In the genomic region with DNA sequence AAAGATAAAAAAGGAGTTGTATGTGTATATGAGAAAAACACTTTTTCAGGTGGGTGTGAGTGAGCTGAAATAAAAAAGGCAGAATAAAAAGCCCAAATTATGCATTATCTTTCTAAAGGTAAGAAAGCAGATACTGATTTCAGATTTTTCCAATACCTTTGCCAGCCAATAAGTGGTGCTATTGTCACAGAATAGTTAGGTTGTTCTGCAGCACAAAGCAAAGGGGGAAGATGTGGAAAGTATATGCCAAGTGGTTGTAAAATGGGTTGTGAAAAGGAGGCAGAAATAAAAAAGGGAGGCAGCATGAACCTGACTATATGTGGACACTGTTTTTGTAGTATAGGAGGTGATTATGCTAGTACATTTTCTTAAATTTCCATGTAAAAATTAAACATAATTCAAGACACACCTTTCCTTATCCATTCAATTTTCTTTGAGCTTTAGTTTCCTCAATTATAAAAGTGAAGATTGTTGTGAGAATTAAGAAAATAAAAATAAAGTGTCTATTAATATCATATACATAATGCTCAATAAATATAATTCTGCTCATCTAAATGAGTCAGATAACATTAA, we compare ENCODE assay signal across 8 cellular contexts.
A peak's percentile ranks its signal among the peaks of the same experiment; 100 is the strongest.
DNase-seq lines count a peak whose midpoint lies in the region; ATAC-seq, FAIRE-seq and TF ChIP-seq lines count a peak whose summit lies in the region.

No MANE protein-coding gene starts in this region.

- ATAC-seq in A549 (peak; percentile 39 to 71; a peak in 3 of 6 replicates), HG03097 (IDR thresholded peaks at IDR 0.05; ENCODE audit: low FRiP score, unreplicated experiment) (no peak)

- no peak overlapping the region for H2AK5ac ChIP-seq in neuronal stem cell (ENCODE audit: low read depth, low read length)

- H2BK120ac ChIP-seq in neuronal stem cell (ENCODE audit: low read depth, low read length): no peak overlapping the region

- H4K91ac ChIP-seq in neuronal stem cell (ENCODE audit: low read depth, low read length, poor library complexity): no peak overlapping the region

- H3K23ac ChIP-seq in neuronal stem cell (ENCODE audit: low read depth, low read length, poor library complexity): no peak overlapping the region

- H4K8ac ChIP-seq in neuronal stem cell (ENCODE audit: low read depth, low read length): no peak overlapping the region

- H3K9me3 ChIP-seq in A549: no peaks in the 10 kb centered on the region
- no peaks in the 10 kb centered on the region for H3K9me3 ChIP-seq in neuronal stem cell (replicated peaks in 1 of 2; ENCODE audit: control insufficient read depth in 2 of 2, insufficient read depth in 1 of 2, low read depth in 1 of 2, low read length in 2 of 2)

- H3K4me2 ChIP-seq in A549 (no peak overlapping the region), neuronal stem cell (ENCODE audit: insufficient read depth, low read length, poor library complexity, severe bottlenecking) (no peak overlapping the region)

- no peak overlapping the region for H3K4ac ChIP-seq in neuronal stem cell (ENCODE audit: low read length)

- peak; percentile 16 to 62 for DNase-seq in A549 (ENCODE audit: low read depth in 1 of 2, low spot score in 1 of 2)
- peak; percentile 50 for DNase-seq in GM12865 (ENCODE audit: low read depth)
- peak; percentile 46 for DNase-seq in RPMI7951 (ENCODE audit: low read depth)
- peak; percentile 63 for DNase-seq in epithelial cell of esophagus (ENCODE audit: low read depth)
- DNase-seq in neuronal stem cell (ENCODE audit: low spot score): peak; percentile 42
- DNase-seq in activated CD4-positive, CD25-positive, alpha-beta regulatory T cell treated with anti-CD3 and anti-CD28 coated beads, Interleukin-2, amount 50 U/mL, for 72 hours: no peak

- no peak overlapping the region for H2BK12ac ChIP-seq in neuronal stem cell (ENCODE audit: low read length)

- H2BK15ac ChIP-seq in neuronal stem cell (ENCODE audit: low read length): no peak overlapping the region

- no peak overlapping the region for H3K9ac ChIP-seq in neuronal stem cell (ENCODE audit: low read depth, low read length, poor library complexity)

- H3K4me3 ChIP-seq in A549: no peak overlapping the region
- no peak overlapping the region for H3K4me3 ChIP-seq in GM12865 (ENCODE audit: low read depth, low read length)
- no peak overlapping the region for H3K4me3 ChIP-seq in epithelial cell of esophagus (ENCODE audit: low read length)
- H3K4me3 ChIP-seq in neuronal stem cell (ENCODE audit: low read length in 2 of 2): no peak overlapping the region

- H3K79me1 ChIP-seq in neuronal stem cell (ENCODE audit: low read depth, low read length): no peaks in the 10 kb centered on the region

- FAIRE-seq in A549 (lab: Jason Lieb, UNC): peak; percentile 43

- H3K14ac ChIP-seq in neuronal stem cell (ENCODE audit: low read length): no peak overlapping the region

- TF ChIP-seq EP300 in A549 (IDR thresholded peaks at IDR 0.05): no peak

- POLR2A ChIA-PET in A549 (lab: Yijun Ruan, JAX): no interaction called here

- TF ChIP-seq RAD21 in A549 (conservative IDR thresholded peaks at IDR 0.05 in 1 of 2, IDR thresholded peaks at IDR 0.05 in 1 of 2): peak; percentile 72 to 86

- no peak overlapping the region for H2BK5ac ChIP-seq in neuronal stem cell (ENCODE audit: low read length)

- no peaks in the 10 kb centered on the region for H3K27me3 ChIP-seq in neuronal stem cell (ENCODE audit: control insufficient read depth in 3 of 3, insufficient read depth in 3 of 3, low read depth in 1 of 3, low read length in 3 of 3)

- no peak overlapping the region for H3K27ac ChIP-seq in A549
- no peak overlapping the region for H3K27ac ChIP-seq in neuronal stem cell (replicated peaks; ENCODE audit: low read length)

- TF ChIP-seq CTCF in A549 (IDR thresholded peaks at IDR 0.05): peak; percentile 69
- TF ChIP-seq CTCF in GM12865 (IDR thresholded peaks at IDR 0.05; ENCODE audit: insufficient read depth, low read depth, low read length, missing control alignments): peak; percentile 52
- peak; percentile 74 for TF ChIP-seq CTCF in LNCAP (IDR thresholded peaks at IDR 0.05)
- peak; percentile 75 for TF ChIP-seq CTCF in epithelial cell of esophagus (IDR thresholded peaks at IDR 0.05; ENCODE audit: insufficient read depth, low read depth, low read length, missing control alignments)

- CTCF ChIA-PET in A549 (lab: Yijun Ruan, JAX): interaction anchor here (0.8 to 2.0 kb wide), 8 partner anchors 10 to 879 kb away, joined by 3 to 9 read pairs (median 4); no protein-coding TSS in a partner anchor

- H3K36me3 ChIP-seq in neuronal stem cell (replicated peaks in 1 of 2; ENCODE audit: control insufficient read depth in 2 of 2, insufficient read depth in 2 of 2, low read length in 2 of 2): no peaks in the 10 kb centered on the region

- H3K4me1 ChIP-seq in A549: peaks cover 36% of the 10 kb centered on the region
- peaks cover 0 to 6% of the 10 kb centered on the region in 2 donors for H3K4me1 ChIP-seq in neuronal stem cell (ENCODE audit: control insufficient read depth in 2 of 2, insufficient read depth in 1 of 2, low read depth in 1 of 2, low read length in 2 of 2)

- TF ChIP-seq POLR2A in A549 (IDR thresholded peaks at IDR 0.05; ENCODE audit: low read length): no peak

- no peak overlapping the region for H2AFZ ChIP-seq in neuronal stem cell (ENCODE audit: low read length)

- no peak overlapping the region for H3K18ac ChIP-seq in neuronal stem cell (ENCODE audit: low read length)

TF ChIP-seq in A549, 52 proteins besides CTCF, POLR2A, EP300 and RAD21:
- no peak for TF ChIP-seq FOSL2 (IDR thresholded peaks at IDR 0.05)
- TF ChIP-seq FOSL2 (CRISPR knock-in tag; IDR thresholded peaks at IDR 0.05): no peak
- TF ChIP-seq SMC3 (IDR thresholded peaks at IDR 0.05): peak; percentile 54
